ENCODE assay signal across 1 cellular context in the genomic region with DNA sequence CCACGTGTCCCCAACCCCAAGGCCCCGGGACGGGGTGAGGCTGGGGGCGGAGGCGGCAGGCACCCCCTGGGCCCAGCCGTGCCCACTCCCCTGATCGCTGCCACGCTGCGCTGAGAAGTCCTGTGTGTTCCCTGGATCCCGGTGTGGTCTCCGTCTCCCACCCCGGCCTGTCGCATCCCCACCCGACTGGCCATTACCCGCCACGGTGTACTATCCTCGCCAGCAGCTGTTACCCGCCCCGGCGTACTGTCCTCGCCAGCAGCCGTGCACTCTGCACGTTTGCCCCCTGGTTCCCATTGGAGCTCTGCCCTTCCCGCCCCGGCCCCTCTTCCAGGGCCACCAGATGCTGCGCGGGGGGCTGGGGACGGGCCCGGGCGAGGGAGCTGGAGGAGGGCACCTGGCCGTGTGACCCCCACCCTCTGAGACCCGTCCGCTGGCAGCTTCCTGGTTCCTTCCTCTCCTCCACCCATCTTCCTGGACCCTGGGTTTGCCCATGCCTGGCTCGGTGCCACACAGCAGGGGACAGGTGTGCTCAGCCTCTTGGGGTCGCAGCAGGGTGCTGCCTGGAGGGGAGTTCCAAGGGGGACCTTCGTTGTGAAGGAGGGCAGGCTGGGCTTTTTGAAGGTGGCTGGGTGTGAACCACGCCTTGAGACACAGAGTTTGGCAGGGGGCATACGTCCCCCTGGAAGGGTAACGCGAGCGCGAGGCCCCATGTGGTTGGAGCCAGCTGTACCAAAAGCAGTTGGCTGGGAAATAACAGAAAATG.
TF ChIP-seq lines count a peak whose summit lies in the region.

No MANE protein-coding gene starts in this region.

TF ChIP-seq in H1, 55 proteins besides CTCF, POLR2A, EP300 and RAD21 (continued from another document):
- no peak for TF ChIP-seq BCL11A (IDR thresholded peaks at IDR 0.05; ENCODE audit: low read depth in 2 of 2, low read length in 2 of 2)
